8 cellular contexts compared by ENCODE assay signal in genomic region chrX:152637649-152638442, GRCh38. TPM values are rescaled to one million over a fixed set of nuclear protein-coding genes. Genes with fewer than 3 reads are reported as not detected.
DNase-seq lines count a peak whose midpoint lies in the region; ATAC-seq and TF ChIP-seq lines count a peak whose summit lies in the region.

Gene GABRQ, plus strand, starts transcription at chrX:152637895. Its CDS starts 308 bp downstream, at chrX:152638203.

- H3K4me1 ChIP-seq in HEK293 (ENCODE audit: control insufficient read depth, insufficient read depth, low read length), result no peaks in the 10 kb centered on the region

- H3K27ac ChIP-seq in HEK293 (ENCODE audit: extremely low read depth, low read depth, low read length), result no peak within 1 kb of the TSS

- peak within 1 kb of the TSS; percentile 49 for H3K4me3 ChIP-seq in HEK293 (ENCODE audit: low read depth, low read length)

- peaks cover 17% of the 10 kb centered on the region for H3K4me1 Mint-ChIP-seq in brain

- H3K36me3 ChIP-seq in HEK293 (ENCODE audit: control insufficient read depth in 2 of 2, insufficient read depth in 1 of 2, low read length in 2 of 2), result no peaks in the 10 kb centered on the region

- POLR2A ChIA-PET in HEK293 (lab: Yijun Ruan, JAX), result interaction anchor here (0.5 to 1.1 kb wide), 5 partner anchors 193 to 1740 kb away, joined by 3 to 13 read pairs (median 4); partner anchors contain the start of genes CETN2 and NSDHL

- peaks cover 2% of the 10 kb centered on the region; the same call in 1 of the 2 replicates for H3K9me3 ChIP-seq in HEK293 (ENCODE audit: control insufficient read depth, insufficient read depth, low read depth, low read length)

- peak within 1 kb of the TSS; percentile 66 to 80 (median 76) for H3K4me3 Mint-ChIP-seq in brain

- no peak within 1 kb of the TSS for H3K27ac Mint-ChIP-seq in brain

- TF ChIP-seq CTCF in HEK293 (tag by site-specific recombination; IDR thresholded peaks at IDR 0.05) (no peak), brain (conservative IDR thresholded peaks at IDR 0.05) (no peak)

- no peaks in the 10 kb centered on the region for H3K36me3 Mint-ChIP-seq in brain

- DNase-seq in NCI-H2171 treated with DMSO at 0.1 percent for 48 hours (lab: John Stamatoyannopoulos, UW) (peak; percentile 77), mucosa of gallbladder (ENCODE audit: low spot score) (peak; percentile 19), cerebellar cortex (ENCODE audit: low spot score) (no peak)
- DNase-seq in activated CD4-positive, alpha-beta T cell treated with anti-CD3 and anti-CD28 coated beads for 1 hour, result no peak

- ATAC-seq in GM18511 (IDR thresholded peaks at IDR 0.05; ENCODE audit: unreplicated experiment) (no peak), HG03354 (IDR thresholded peaks at IDR 0.05; ENCODE audit: poor library complexity, severe bottlenecking, unreplicated experiment) (no peak)

- H3K9me3 Mint-ChIP-seq in brain, result peaks cover 0 to 8% (median 0%) of the 10 kb centered on the region in 5 experiments

- peaks cover 14% of the 10 kb centered on the region for H3K27me3 Mint-ChIP-seq in brain

- CTCF ChIA-PET in HEK293 (lab: Yijun Ruan, JAX), result interaction anchor here (0.5 to 1.2 kb wide), 2 partner anchors 181 to 187 kb away, joined by 4 to 9 read pairs; no protein-coding TSS in a partner anchor

TF ChIP-seq in HEK293, 187 proteins besides CTCF, POLR2A, EP300 and RAD21:
- TF ChIP-seq BCL6B (tag by site-specific recombination; IDR thresholded peaks at IDR 0.05), result no peak
- no peak for TF ChIP-seq ZNF423 (tag by site-specific recombination; IDR thresholded peaks at IDR 0.05)
- TF ChIP-seq ZNF704 (tag by site-specific recombination; IDR thresholded peaks at IDR 0.05), result no peak
- TF ChIP-seq ZNF112 (tag by site-specific recombination; IDR thresholded peaks at IDR 0.05), result no peak
- peak; percentile 62 for TF ChIP-seq SP3 (tag by site-specific recombination; IDR thresholded peaks at IDR 0.05)
- TF ChIP-seq ZNF488 (tag by site-specific recombination; IDR thresholded peaks at IDR 0.05), result no peak
- TF ChIP-seq ZBTB26 (tag by site-specific recombination; optimal IDR thresholded peaks at IDR 0.05), result peak; percentile 43
- peak; percentile 53 for TF ChIP-seq SP2 (tag by site-specific recombination; IDR thresholded peaks at IDR 0.05)
- TF ChIP-seq OVOL3 (tag by site-specific recombination; IDR thresholded peaks at IDR 0.05), result no peak
- peak; percentile 44 for TF ChIP-seq FEZF1 (tag by site-specific recombination; IDR thresholded peaks at IDR 0.05)
- TF ChIP-seq GLI4 (tag by site-specific recombination; IDR thresholded peaks at IDR 0.05), result no peak
- TF ChIP-seq ZNF530 (tag by site-specific recombination; IDR thresholded peaks at IDR 0.05; ENCODE audit: low read depth), result no peak
- TF ChIP-seq ZNF843 (tag by site-specific recombination; IDR thresholded peaks at IDR 0.05), result no peak
- TF ChIP-seq GLIS2 (tag by site-specific recombination; IDR thresholded peaks at IDR 0.05), result peak; percentile 23; the same call in 1 of the 2 replicates
- TF ChIP-seq YY2 (tag by site-specific recombination; IDR thresholded peaks at IDR 0.05), result no peak
- no peak for TF ChIP-seq AEBP2 (tag by site-specific recombination; IDR thresholded peaks at IDR 0.05; ENCODE audit: borderline replicate concordance)
- TF ChIP-seq ZFHX2 (tag by site-specific recombination; conservative IDR thresholded peaks at IDR 0.05), result no peak
- no peak for TF ChIP-seq TRIM28 (IDR thresholded peaks at IDR 0.05; ENCODE audit: borderline replicate concordance, low read length)
- no peak for TF ChIP-seq ZNF221 (tag by site-specific recombination; IDR thresholded peaks at IDR 0.05; ENCODE audit: borderline replicate concordance)
- no peak for TF ChIP-seq ZNF747 (tag by site-specific recombination; IDR thresholded peaks at IDR 0.05)
- TF ChIP-seq ZNF114 (tag by site-specific recombination; IDR thresholded peaks at IDR 0.05), result no peak
- TF ChIP-seq MZF1 (tag by site-specific recombination; IDR thresholded peaks at IDR 0.05; ENCODE audit: borderline replicate concordance), result no peak
- peak; percentile 37; the same call in 1 of the 2 replicates for TF ChIP-seq ZBTB17 (tag by site-specific recombination; IDR thresholded peaks at IDR 0.05)
- no peak for TF ChIP-seq KLF10 (tag by site-specific recombination; IDR thresholded peaks at IDR 0.05)
- TF ChIP-seq ZNF391 (tag by site-specific recombination; IDR thresholded peaks at IDR 0.05; ENCODE audit: borderline replicate concordance, low read depth), result no peak
- TF ChIP-seq ZIC2 (tag by site-specific recombination; IDR thresholded peaks at IDR 0.05), result peak; percentile 42
- TF ChIP-seq PATZ1 (tag by site-specific recombination; IDR thresholded peaks at IDR 0.05), result 0 out of 2 replicates have a peak, but pooled peaks have one; percentile 15
- no peak for TF ChIP-seq ZNF350 (tag by site-specific recombination; IDR thresholded peaks at IDR 0.05)
- no peak for TF ChIP-seq ZNF354C (tag by site-specific recombination; IDR thresholded peaks at IDR 0.05; ENCODE audit: borderline replicate concordance, low read depth)
- no peak for TF ChIP-seq ZSCAN23 (tag by site-specific recombination; IDR thresholded peaks at IDR 0.05)

RNA-seq across cellular contexts. Expression of gene GABRQ, which starts in this region (rescaled TPM):
- 2.1 TPM for polyA plus RNA-seq in brain (ENCODE audit: insufficient read depth, low read depth, low replicate concordance)
- 0.03 TPM for total RNA-seq in mucosa of gallbladder

Comparison
In these comparisons a context has a peak if more than half of its experiments do, and no peak if none do; other contexts are left out.
1. Peak in DNase-seq in mucosa of gallbladder; RNA of the gene not detected or under 1 TPM.